26 cellular contexts compared by ENCODE assay signal in the genomic region with DNA sequence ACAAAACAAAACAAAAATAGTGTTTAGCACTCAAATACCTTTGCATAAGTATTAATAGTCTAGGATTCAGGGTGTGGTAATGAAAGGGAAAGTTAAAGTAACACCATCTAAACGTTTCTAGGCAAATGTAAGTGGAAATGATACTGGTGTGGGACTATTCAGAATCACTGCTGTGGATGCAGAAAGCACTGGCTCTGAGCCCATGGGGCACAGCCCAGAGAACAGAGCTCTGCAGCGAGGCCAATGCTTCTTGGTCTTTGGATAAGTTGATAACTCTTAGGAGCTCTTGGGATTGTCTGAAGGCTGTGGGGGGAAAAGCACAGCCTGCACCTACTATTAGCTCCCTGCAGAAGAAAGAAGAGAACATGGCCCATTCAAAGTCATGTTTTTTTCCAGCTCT.
"Had no signal": no experiment of that assay in that cellular context is flagged by ENCODE, and none has a peak within 500 bp of the region (broad histone marks: within the 10 kb centered on the region; RNA-seq: fewer than 3 reads in every experiment).

No MANE protein-coding gene starts in this region.

- H3K4me3 ChIP-seq: cardiac muscle cell, gastrocnemius medialis, heart right ventricle, left ventricle myocardium inferior, lower lobe of right lung, mucosa of descending colon, psoas muscle, sigmoid colon, suprapubic skin, transverse colon had no signal

- H3K4me3 Mint-ChIP-seq: central memory CD8-positive, alpha-beta T cell; memory B cell; naive B cell; natural killer cell treated with Interleukin-12 subunit alpha and Interleukin-12 subunit beta and Interleukin-15 and Interleukin-18, amount 100 ng/mL, for 72 hours; neural crest cell; stimulated activated memory B cell treated with anti-CD40 and anti-IgM and Interleukin-4, amounts not matched to agents 10 μg/mL and 1 μg/mL and 100 μg/mL, for 72 hours had no signal

- DNase-seq: cortex of kidney; effector CD4-positive, alpha-beta T cell; foreskin fibroblast; gastrocnemius medialis; heart right ventricle; hippocampal formation; islet precursor cell; kidney glomerular epithelial cell; left colon; left ventricle myocardium inferior; lower lobe of right lung; mucosa of descending colon; naive B cell; psoas muscle; right cardiac atrium; sigmoid colon; stimulated activated CD4-positive, alpha-beta T cell treated with anti-CD3 and anti-CD28 coated beads, Interleukin-4, amount 100 ng/mL, for 4 hours; stimulated activated naive CD8-positive, alpha-beta T cell treated with anti-CD3 and anti-CD28 coated beads, Interleukin-15, Interleukin-2, amounts not matched to agents 100 U/mL and 50 U/mL, for 24 hours; transverse colon had no signal

- ATAC-seq: gastrocnemius medialis; heart right ventricle; left colon; lower lobe of right lung; mucosa of descending colon; natural killer cell treated with Interleukin-12 subunit alpha and Interleukin-12 subunit beta and Interleukin-15 and Interleukin-18, amount 100 ng/mL, for 72 hours; psoas muscle; right cardiac atrium; stimulated activated memory B cell treated with anti-CD40 and anti-IgM and Interleukin-4, amounts not matched to agents 10 μg/mL and 1 μg/mL and 100 μg/mL, for 72 hours; stimulated activated naive CD8-positive, alpha-beta T cell treated with anti-CD3 and anti-CD28 coated beads, Interleukin-15, Interleukin-2, amounts not matched to agents 100 U/mL and 50 U/mL, for 24 hours had no signal

- H3K4me1 Mint-ChIP-seq: central memory CD8-positive, alpha-beta T cell; memory B cell; naive B cell; stimulated activated memory B cell treated with anti-CD40 and anti-IgM and Interleukin-4, amounts not matched to agents 10 μg/mL and 1 μg/mL and 100 μg/mL, for 72 hours had no signal

- H3K4me1 ChIP-seq: gastrocnemius medialis, left ventricle myocardium inferior, lower lobe of right lung, psoas muscle, transverse colon had no signal

- H3K9me3 ChIP-seq: gastrocnemius medialis, heart right ventricle, left ventricle myocardium inferior, lower lobe of right lung, mucosa of descending colon, psoas muscle, sigmoid colon, suprapubic skin, transverse colon had no signal

- H3K27ac Mint-ChIP-seq: memory B cell; naive B cell; natural killer cell treated with Interleukin-12 subunit alpha and Interleukin-12 subunit beta and Interleukin-15 and Interleukin-18, amount 100 ng/mL, for 72 hours; stimulated activated memory B cell treated with anti-CD40 and anti-IgM and Interleukin-4, amounts not matched to agents 10 μg/mL and 1 μg/mL and 100 μg/mL, for 72 hours had no signal

- H3K36me3 ChIP-seq: cardiac muscle cell, gastrocnemius medialis, heart right ventricle, left ventricle myocardium inferior, lower lobe of right lung, sigmoid colon, suprapubic skin, transverse colon had no signal

- H3K27me3 Mint-ChIP-seq: central memory CD8-positive, alpha-beta T cell; memory B cell; naive B cell; stimulated activated memory B cell treated with anti-CD40 and anti-IgM and Interleukin-4, amounts not matched to agents 10 μg/mL and 1 μg/mL and 100 μg/mL, for 72 hours had no signal

- H3K27me3 ChIP-seq: cardiac muscle cell, gastrocnemius medialis, heart right ventricle, sigmoid colon, suprapubic skin, transverse colon had no signal

- H3K27ac ChIP-seq: cardiac muscle cell, gastrocnemius medialis, heart right ventricle, left ventricle myocardium inferior, lower lobe of right lung, psoas muscle, sigmoid colon, suprapubic skin, transverse colon had no signal
